Comparison of ENCODE assay signal across 8 cellular contexts in genomic region chr11:2533642-2534115, GRCh38.
DNase-seq lines count a peak whose midpoint lies in the region; ATAC-seq and TF ChIP-seq lines count a peak whose summit lies in the region.

No MANE protein-coding gene starts in this region.

- TF ChIP-seq CTCF in coronary artery (IDR thresholded peaks at IDR 0.05) (no peak), lower lobe of right lung (IDR thresholded peaks at IDR 0.05) (no peak), suprapubic skin (IDR thresholded peaks at IDR 0.05) (no peak)

- H3K36me3 ChIP-seq in lower lobe of right lung (no peaks in the 10 kb centered on the region), suprapubic skin (no peaks in the 10 kb centered on the region)

- ATAC-seq in lower lobe of right lung (peak; percentile 60 to 72), GM21447 (IDR thresholded peaks at IDR 0.05; ENCODE audit: unreplicated experiment) (no peak)

- WGBS in suprapubic skin, result 49% methylated on average over 12 of the region's 18 CpGs

- DNase-seq in activated T-cell treated with anti-CD3 and anti-CD28 coated beads for 48 hours (ENCODE audit: low read depth) (peak; percentile 18), activated T-cell treated with anti-CD3 and anti-CD28 coated beads for 4 hours (no peak), RPMI7951 (ENCODE audit: low read depth) (peak; percentile 86), coronary artery (ENCODE audit: low spot score) (no peak), lower lobe of right lung (peak; percentile 84), suprapubic skin (ENCODE audit: low spot score in 2 of 2) (peak; percentile 84 to 87), NCI-H1417 treated with DMSO at 0.1 percent for 48 hours (lab: John Stamatoyannopoulos, UW) (no peak)

- no peak for TF ChIP-seq EP300 in suprapubic skin (IDR thresholded peaks at IDR 0.05)

- H3K27ac ChIP-seq in coronary artery, result peak overlapping the region in 1 of 2 donors; percentile 2
- peak overlapping the region; percentile 5 for H3K27ac ChIP-seq in lower lobe of right lung
- H3K27ac ChIP-seq in suprapubic skin, result no peak overlapping the region

- intact Hi-C loops in lower lobe of right lung (cut with DNase I), result loop anchor here (5.0 kb wide), 2 partner anchors 106 to 359 kb away; no protein-coding TSS in a partner anchor

- H3K27me3 ChIP-seq in lower lobe of right lung (ENCODE audit: low read depth), result no peaks in the 10 kb centered on the region
- H3K27me3 ChIP-seq in suprapubic skin, result peaks cover 2% of the 10 kb centered on the region

- H3K4me3 ChIP-seq in coronary artery (peak overlapping the region; percentile 60), lower lobe of right lung (peak overlapping the region; percentile 44), suprapubic skin (peak overlapping the region; percentile 25)

- no peak for TF ChIP-seq POLR2A in suprapubic skin (IDR thresholded peaks at IDR 0.05)

- H3K4me1 ChIP-seq in lower lobe of right lung (peaks cover 18% of the 10 kb centered on the region), suprapubic skin (peaks cover 19% of the 10 kb centered on the region)

- no peaks in the 10 kb centered on the region for H3K9me3 ChIP-seq in lower lobe of right lung
- no peaks in the 10 kb centered on the region for H3K9me3 ChIP-seq in suprapubic skin

Comparison
In these comparisons a context has a peak if more than half of its experiments do, and no peak if none do; other contexts are left out.
1. DNase-seq: peak in activated T-cell treated with anti-CD3 and anti-CD28 coated beads for 48 hours (single experiment), RPMI7951 (single experiment), lower lobe of right lung (single experiment) and suprapubic skin (2 of 2); none in activated T-cell treated with anti-CD3 and anti-CD28 coated beads for 4 hours (single experiment), coronary artery (single experiment) and NCI-H1417 treated with DMSO at 0.1 percent for 48 hours (single experiment).
2. Peak in every context shown above with its lines, with median percentiles within 50 percentile points of each other: H3K4me3 ChIP-seq.